ENCODE assay signal across 8 cellular contexts in genomic region chr19:43934055-43934984, GRCh38. TPM values are rescaled to one million over a fixed set of nuclear protein-coding genes. Genes with fewer than 3 reads are reported as not detected.
A peak's percentile ranks its signal among the peaks of the same experiment; 100 is the strongest.
DNase-seq lines count a peak whose midpoint lies in the region; ATAC-seq and TF ChIP-seq lines count a peak whose summit lies in the region.

No MANE protein-coding gene starts in this region.

- ATAC-seq in lung (ENCODE audit: insufficient read depth, low FRiP score) (no peak), HG03025 (IDR thresholded peaks at IDR 0.05; ENCODE audit: low FRiP score, unreplicated experiment) (no peak)

- H3K27me3 ChIP-seq in lung (ENCODE audit: control insufficient read depth, insufficient read depth) (no peaks in the 10 kb centered on the region), uterus (no peaks in the 10 kb centered on the region)

- intact Hi-C loops in uterus (cut with DNase I; ENCODE audit: low total_unique reads): no loop called here

- H3K4me3 ChIP-seq in LNCaP clone FGC (ENCODE audit: low read depth, low read length) (peak overlapping the region; percentile 63), cardiac fibroblast (replicated peaks in 1 of 2; ENCODE audit: low read depth in 2 of 2, low read length in 2 of 2) (peak overlapping the region; percentile 64 to 74), lung (peak overlapping the region; percentile 89), uterus (peak overlapping the region; percentile 59 to 93)

- DNase-seq in EH (ENCODE audit: low read depth) (peak; percentile 14), LNCaP clone FGC (ENCODE audit: low read depth) (no peak), cardiac fibroblast (ENCODE audit: low read depth in 2 of 2) (peak; percentile 10 to 14), lung (ENCODE audit: low spot score) (no peak), uterus (no peak), NCI-H1092 (lab: John Stamatoyannopoulos, UW) (no peak), NCI-H2196 (lab: John Stamatoyannopoulos, UW; ENCODE audit: unreplicated experiment) (no peak)

- peaks cover 0 to 6% of the 10 kb centered on the region in 2 donors for H3K9me3 ChIP-seq in lung (ENCODE audit: control insufficient read depth in 2 of 2, insufficient read depth in 1 of 2, low read length in 1 of 2)
- no peaks in the 10 kb centered on the region for H3K9me3 ChIP-seq in uterus

- no peak for TF ChIP-seq POLR2A in uterus (IDR thresholded peaks at IDR 0.05)

- H3K4me1 ChIP-seq in lung (ENCODE audit: control insufficient read depth in 2 of 2, insufficient read depth in 2 of 2, low read length in 2 of 2): peaks cover 2 to 3% of the 10 kb centered on the region in 2 donors
- peaks cover 0 to 8% of the 10 kb centered on the region in 2 donors for H3K4me1 ChIP-seq in uterus

- no peak for TF ChIP-seq CTCF in LNCaP clone FGC (IDR thresholded peaks at IDR 0.05; ENCODE audit: control insufficient read depth, extremely low read depth, insufficient read depth)
- TF ChIP-seq CTCF in cardiac fibroblast (IDR thresholded peaks at IDR 0.05; ENCODE audit: low read depth, low read length): no peak
- no peak for TF ChIP-seq CTCF in lung (IDR thresholded peaks at IDR 0.05; ENCODE audit: control extremely low read depth, extremely low read depth)
- TF ChIP-seq CTCF in uterus (IDR thresholded peaks at IDR 0.05): no peak

- H3K36me3 ChIP-seq in lung (ENCODE audit: control insufficient read depth in 2 of 2, insufficient read depth in 2 of 2, low read length in 2 of 2): peaks cover 13 to 20% of the 10 kb centered on the region in 2 donors
- H3K36me3 ChIP-seq in uterus: no peaks in the 10 kb centered on the region

- H3K27ac ChIP-seq in lung (ENCODE audit: low read depth in 1 of 2, low read length in 1 of 2) (peak overlapping the region; percentile 87 to 96), uterus (peak overlapping the region; percentile 84 to 91)

- WGBS in lung, 2 donors: 5 to 9% methylated on average over 15 of the region's 15 CpGs

RNA-seq across cellular contexts. Expression of gene ZNF45, which starts 0.8 kb away (rescaled TPM):
- 10 to 100 TPM in 1 of 2 donors, 1 to 10 TPM in 1; 9.9 to 20.6 TPM for total RNA-seq in lung
- 1 to 10 TPM; 2.8 to 6.2 TPM for polyA plus RNA-seq in lung
- 10 to 100 TPM in 3 of 4 donors, 1 to 10 TPM in 1; 9.4 to 33.0 (median 14.6) TPM for total RNA-seq in uterus

RNA-seq across cellular contexts. Expression of gene ZNF221, which starts 16.7 kb away (rescaled TPM):
- 10 to 100 TPM in 1 of 2 donors, 1 to 10 TPM in 1; 2.6 to 13.1 TPM for total RNA-seq in lung
- polyA plus RNA-seq in lung: under 1 TPM; 0.71 to 0.81 TPM
- 10 to 100 TPM in 1 of 4 donors, 1 to 10 TPM in 1, under 1 TPM in 1, not detected in 1; 0.77 to 26.9 (median 9.4) TPM for total RNA-seq in uterus

RNA-seq across cellular contexts. Expression of gene ZNF155, which starts 49.7 kb away (rescaled TPM):
- 1 to 10 TPM; 4.7 to 7.8 TPM for total RNA-seq in lung
- 1 to 10 TPM; 4.4 to 4.7 TPM for polyA plus RNA-seq in lung
- total RNA-seq in uterus: 10 to 100 TPM in 3 of 4 donors, 1 to 10 TPM in 1; 6.2 to 51.7 (median 16.3) TPM

RNA-seq across cellular contexts. Expression of gene ZNF404, which starts 50.6 kb away (rescaled TPM):
- total RNA-seq in lung (1 to 10 TPM; 1.1 to 2.8 TPM), uterus (1 to 10 TPM in 3 of 4 donors, under 1 TPM in 1; 0.59 to 7.9 (median 6.4) TPM)
- polyA plus RNA-seq in lung: 1 to 10 TPM in 1 of 2 donors, under 1 TPM in 1; 0.80 to 2.9 TPM

Comparison
In these comparisons a context has a peak if more than half of its experiments do, and no peak if none do; other contexts are left out.
1. DNase-seq: peak in EH (single experiment) and cardiac fibroblast (2 of 2); none in LNCaP clone FGC (single experiment), lung (single experiment), uterus (0 of 2), NCI-H1092 (single experiment) and NCI-H2196 (single experiment).
2. Peak in every context shown above with its lines, with median percentiles within 50 percentile points of each other: H3K4me3 ChIP-seq.